ENCODE assay signal across 8 cellular contexts in genomic region chr1:67685558-67686271, GRCh38. TPM values are rescaled to one million over a fixed set of nuclear protein-coding genes. Genes with fewer than 3 reads are reported as not detected.
DNase-seq lines count a peak whose midpoint lies in the region; ATAC-seq and TF ChIP-seq lines count a peak whose summit lies in the region.

No MANE protein-coding gene starts in this region.

- peak overlapping the region; percentile 82 to 95 (median 90) for H3K4me3 ChIP-seq in esophagus muscularis mucosa

- POLR2A ChIA-PET in naive thymus-derived CD8-positive, alpha-beta T cell (lab: Charles Lee), result interaction anchor here (0.5 to 2.9 kb wide), 14 partner anchors 9 to 761 kb away, joined by 3 to 33 read pairs (median 4); partner anchors contain the start of genes DNAI4, MIER1 and SERBP1

- WGBS in esophagus muscularis mucosa, result 0% methylated on average over 17 of the region's 66 CpGs

- DNase-seq in GM13977 (ENCODE audit: low spot score) (peak; percentile 53), NCI-H226 (peak; percentile 50), activated T-cell treated with anti-CD3 and anti-CD28 coated beads for 1 hour (ENCODE audit: low read depth) (peak; percentile 34), esophagus muscularis mucosa (ENCODE audit: extremely low spot score) (no peak), NCI-H1694 (lab: John Stamatoyannopoulos, UW) (no peak)
- DNase-seq in naive thymus-derived CD8-positive, alpha-beta T cell, result peak; percentile 22 to 76 (median 57)
- DNase-seq in stimulated activated naive CD8-positive, alpha-beta T cell treated with anti-CD3 and anti-CD28 coated beads, Interleukin-15, amount 100 ng/mL, for 72 hours, result peak; percentile 68 to 73

- ATAC-seq in HG02571 (IDR thresholded peaks at IDR 0.05; ENCODE audit: unreplicated experiment), result peak; percentile 22
- ATAC-seq in naive thymus-derived CD8-positive, alpha-beta T cell, result peak; percentile 20 to 31
- peak; percentile 48 for ATAC-seq in stimulated activated naive CD8-positive, alpha-beta T cell treated with anti-CD3 and anti-CD28 coated beads, Interleukin-15, amount 100 ng/mL, for 72 hours

- peaks cover 11 to 34% (median 29%) of the 10 kb centered on the region in 4 donors for H3K4me1 Mint-ChIP-seq in naive thymus-derived CD8-positive, alpha-beta T cell
- peaks cover 44% of the 10 kb centered on the region for H3K4me1 Mint-ChIP-seq in stimulated activated naive CD8-positive, alpha-beta T cell treated with anti-CD3 and anti-CD28 coated beads, Interleukin-15, amount 100 ng/mL, for 72 hours

- peak overlapping the region; percentile 93 to 98 (median 96) for H3K27ac ChIP-seq in esophagus muscularis mucosa (replicated peaks in 1 of 4)

- intact Hi-C loops in esophagus muscularis mucosa (cut with DNase I), result loop anchor here (5.0 to 10.0 kb wide), 4 partner anchors 72 to 251 kb away; partner anchors contain the start of gene SERBP1

- no peaks in the 10 kb centered on the region for H3K27me3 ChIP-seq in esophagus muscularis mucosa

- no peaks in the 10 kb centered on the region for H3K9me3 Mint-ChIP-seq in naive thymus-derived CD8-positive, alpha-beta T cell
- no peaks in the 10 kb centered on the region for H3K9me3 Mint-ChIP-seq in stimulated activated naive CD8-positive, alpha-beta T cell treated with anti-CD3 and anti-CD28 coated beads, Interleukin-15, amount 100 ng/mL, for 72 hours

- no peak for TF ChIP-seq EP300 in esophagus muscularis mucosa (IDR thresholded peaks at IDR 0.05)

- H3K4me3 Mint-ChIP-seq in naive thymus-derived CD8-positive, alpha-beta T cell, result peak overlapping the region; percentile 93 to 100 (median 98)
- H3K4me3 Mint-ChIP-seq in stimulated activated naive CD8-positive, alpha-beta T cell treated with anti-CD3 and anti-CD28 coated beads, Interleukin-15, amount 100 ng/mL, for 72 hours, result peak overlapping the region; percentile 90 to 95

- in situ Hi-C loops in GM13977 (cut with MboI; ENCODE audit: low pct_unique_long_range_greater_than_20kb, low sequenced_read_pairs, unreplicated experiment), result loop anchor here (5.0 kb wide), 1 partner anchor 67 kb away; no protein-coding TSS in a partner anchor

- H3K9me3 ChIP-seq in esophagus muscularis mucosa, result no peaks in the 10 kb centered on the region

- H3K4me1 ChIP-seq in esophagus muscularis mucosa, result peaks cover 23 to 37% (median 35%) of the 10 kb centered on the region in 4 donors

- TF ChIP-seq CTCF in GM13977 (IDR thresholded peaks at IDR 0.05; ENCODE audit: extremely low read depth, insufficient read depth, missing control alignments), result no peak
- TF ChIP-seq CTCF in esophagus muscularis mucosa (IDR thresholded peaks at IDR 0.05), result no peak

- no peak for TF ChIP-seq POLR2A in esophagus muscularis mucosa (IDR thresholded peaks at IDR 0.05; ENCODE audit: low read depth)

- H3K27me3 Mint-ChIP-seq in naive thymus-derived CD8-positive, alpha-beta T cell, result no peaks in the 10 kb centered on the region
- no peaks in the 10 kb centered on the region for H3K27me3 Mint-ChIP-seq in stimulated activated naive CD8-positive, alpha-beta T cell treated with anti-CD3 and anti-CD28 coated beads, Interleukin-15, amount 100 ng/mL, for 72 hours

- H3K36me3 Mint-ChIP-seq in naive thymus-derived CD8-positive, alpha-beta T cell, result peaks cover 0 to 5% (median 0%) of the 10 kb centered on the region in 3 donors

- H3K27ac Mint-ChIP-seq in naive thymus-derived CD8-positive, alpha-beta T cell, result peak overlapping the region; percentile 48 to 97 (median 94)
- peak overlapping the region; percentile 98 for H3K27ac Mint-ChIP-seq in stimulated activated naive CD8-positive, alpha-beta T cell treated with anti-CD3 and anti-CD28 coated beads, Interleukin-15, amount 100 ng/mL, for 72 hours

- H3K36me3 ChIP-seq in esophagus muscularis mucosa, result peaks cover 0 to 25% (median 9%) of the 10 kb centered on the region in 4 donors

RNA-seq across cellular contexts. Expression of gene GADD45A, which starts 0.7 kb away (rescaled TPM):
- 10 to 100 TPM; 51.1 to 80.8 (median 66.5) TPM for total RNA-seq in esophagus muscularis mucosa
- total RNA-seq in naive thymus-derived CD8-positive, alpha-beta T cell, result 10 to 100 TPM; 19.0 to 19.5 TPM
- 10 to 100 TPM in 1 of 3 donors, 1 to 10 TPM in 2; 4.1 to 13.0 (median 5.7) TPM for polyA plus RNA-seq in naive thymus-derived CD8-positive, alpha-beta T cell

Comparison
In these comparisons a context has a peak if more than half of its experiments do, and no peak if none do; other contexts are left out.
1. DNase-seq: peak in GM13977 (single experiment), NCI-H226 (single experiment), activated T-cell treated with anti-CD3 and anti-CD28 coated beads for 1 hour (single experiment), naive thymus-derived CD8-positive, alpha-beta T cell (10 of 10) and stimulated activated naive CD8-positive, alpha-beta T cell treated with anti-CD3 and anti-CD28 coated beads, Interleukin-15, amount 100 ng/mL, for 72 hours (2 of 2); none in esophagus muscularis mucosa (single experiment) and NCI-H1694 (single experiment).
2. Peak in every context shown above with its lines, with median percentiles within 50 percentile points of each other: ATAC-seq.